Comparison of ENCODE assay signal across 19 cellular contexts in the genomic region with DNA sequence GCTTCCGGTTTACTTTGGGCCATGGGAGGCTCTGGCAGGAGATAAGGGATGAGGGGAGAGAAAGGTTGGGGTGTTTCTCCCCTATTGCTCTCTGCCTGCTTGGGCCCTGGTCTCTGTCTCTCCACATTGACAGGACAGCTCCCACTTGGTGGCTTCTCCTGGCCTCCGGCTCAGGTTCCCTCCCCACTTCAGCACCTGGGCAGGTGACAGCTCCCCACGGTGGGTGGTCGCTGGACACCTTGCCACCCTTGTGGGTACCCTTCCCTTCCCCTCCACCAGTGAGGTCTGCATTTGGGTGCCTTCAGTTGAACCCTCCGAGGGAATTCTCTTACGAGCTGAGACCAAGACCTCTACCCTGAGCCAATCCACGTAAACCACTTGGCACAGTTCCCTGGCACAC.
DNase-seq lines count a peak whose midpoint lies in the region; ATAC-seq, FAIRE-seq and TF ChIP-seq lines count a peak whose summit lies in the region.
"Had no signal": no experiment of that assay in that cellular context is flagged by ENCODE, and none has a peak within 500 bp of the region (broad histone marks: within the 10 kb centered on the region; RNA-seq: fewer than 3 reads in every experiment).

No MANE protein-coding gene starts in this region.

- no peak overlapping the region for H3K27ac ChIP-seq in DND-41 (ENCODE audit: low read length)
- H3K27ac ChIP-seq in K562 (ENCODE audit: extremely low read depth, low read depth, low read length), result no peak overlapping the region
- H3K27ac ChIP-seq in colonic mucosa, result no peak overlapping the region
- H3K27ac ChIP-seq: C4-2B, SJSA1 had no signal

- H3K4me3 ChIP-seq in DND-41 (ENCODE audit: low read depth in 1 of 2, low read length in 2 of 2) (no peak overlapping the region), H7 (ENCODE audit: insufficient read depth, low read depth, low read length) (no peak overlapping the region), K562 (no peak overlapping the region), colonic mucosa (no peak overlapping the region)
- H3K4me3 ChIP-seq: SJSA1 had no signal

- H3K27me3 ChIP-seq in DND-41 (ENCODE audit: insufficient read depth, low read length, poor library complexity) (no peaks in the 10 kb centered on the region), H7 (ENCODE audit: control insufficient read depth, insufficient read depth, low read length) (no peaks in the 10 kb centered on the region), K562 (ENCODE audit: control insufficient read depth in 2 of 2, insufficient read depth in 2 of 2, low read length in 2 of 2) (peaks cover 0 to 27% of the 10 kb centered on the region in 2 experiments; a peak in 3 of 5 replicates), colonic mucosa (no peaks in the 10 kb centered on the region)
- H3K27me3 ChIP-seq: SJSA1 had no signal

- CTCF ChIA-PET in K562 (lab: Yijun Ruan, JAX; ENCODE audit: low intra/inter-chr PET ratio), result no interaction called here

- no peak overlapping the region for H3K9ac ChIP-seq in DND-41 (ENCODE audit: low read depth, low read length)
- H3K9ac ChIP-seq in K562 (ENCODE audit: insufficient read depth in 1 of 2, low read depth in 2 of 2, low read length in 2 of 2), result peak overlapping the region in 1 of 2 experiments; percentile 64; a peak in 1 of 4 replicates
- no peak overlapping the region for H3K9ac ChIP-seq in colonic mucosa (ENCODE audit: low read depth in 2 of 2, low read length in 2 of 2)

- H4K20me1 ChIP-seq in DND-41 (ENCODE audit: insufficient read depth, low read length) (no peaks in the 10 kb centered on the region), K562 (replicated peaks; ENCODE audit: control insufficient read depth, insufficient read depth, low read length) (no peaks in the 10 kb centered on the region)

- H2AFZ ChIP-seq in DND-41 (ENCODE audit: low read depth, low read length) (no peak overlapping the region), K562 (ENCODE audit: low read depth, low read length) (no peak overlapping the region)

- FAIRE-seq in K562 (lab: Jason Lieb, UNC), result no peak

- H3K9me1 ChIP-seq in K562 (ENCODE audit: control insufficient read depth, insufficient read depth, low read length), result no peaks in the 10 kb centered on the region

- TF ChIP-seq CTCF in DND-41 (IDR thresholded peaks at IDR 0.05; ENCODE audit: borderline replicate concordance, extremely low read depth, low read length, poor library complexity, severe bottlenecking) (no peak), K562 (IDR thresholded peaks at IDR 0.05 in 2 of 3, conservative IDR thresholded peaks at IDR 0.05 in 1 of 3; ENCODE audit: insufficient read depth in 2 of 3, low read depth in 1 of 3, low read length in 3 of 3) (no peak), colonic mucosa (IDR thresholded peaks at IDR 0.05) (no peak)

- no TSS peak for BruUV-seq in K562 (replicated peaks; lab: Mats Ljungman, UMichigan)

- whole genome bisulfite sequencing in K562 (ENCODE audit: insufficient coverage, low coverage, missing lambda C conversion rate), result 6% methylated on average over 7 of the region's 7 CpGs

- peak; percentile 9 for DNase-seq in DND-41
- DNase-seq in H7, result peak; percentile 61
- DNase-seq in K562 (ENCODE audit: extremely low read depth in 1 of 4, low spot score in 3 of 4), result no peak
- peak; percentile 29 for DNase-seq in left kidney (ENCODE audit: low read depth, low spot score)
- no peak for DNase-seq in colonic mucosa
- no peak for DNase-seq in CD1c-positive myeloid dendritic cell (ENCODE audit: extremely low spot score)
- DNase-seq: ACHN, GF-D8, GOT3, KG1, NCI-H1417, NCI-H187, NCI-H226, NCI-H524, PC-3, SW 1271 had no signal

- TF ChIP-seq RAD21 in K562 (CRISPR knock-in tag; conservative IDR thresholded peaks at IDR 0.05 in 1 of 2, IDR thresholded peaks at IDR 0.05 in 1 of 2), result no peak

- H3K36me3 ChIP-seq in DND-41 (ENCODE audit: insufficient read depth, low read length), result no peaks in the 10 kb centered on the region
- H3K36me3 ChIP-seq in H7 (replicated peaks; ENCODE audit: control insufficient read depth, insufficient read depth, low read length), result no peaks in the 10 kb centered on the region
- H3K36me3 ChIP-seq in K562 (ENCODE audit: control insufficient read depth, insufficient read depth, low read length), result no peaks in the 10 kb centered on the region
- no peaks in the 10 kb centered on the region for H3K36me3 ChIP-seq in colonic mucosa
- H3K36me3 ChIP-seq: SJSA1 had no signal

- TF ChIP-seq EP300 in K562 (IDR thresholded peaks at IDR 0.05; ENCODE audit: low read length), result no peak

- H3K4me2 ChIP-seq in DND-41 (ENCODE audit: insufficient read depth, low read length) (no peak overlapping the region), K562 (ENCODE audit: insufficient read depth, low read length) (no peak overlapping the region)

- in situ Hi-C loops in K562 (cut with MboI), result no loop called here

- H3K79me2 ChIP-seq in DND-41 (ENCODE audit: insufficient read depth, low read length) (no peaks in the 10 kb centered on the region), K562 (ENCODE audit: control insufficient read depth, insufficient read depth, low read length) (no peaks in the 10 kb centered on the region)

- no peak for TF ChIP-seq POLR2A in K562 (conservative IDR thresholded peaks at IDR 0.05)

- H3K9me3 ChIP-seq in DND-41 (ENCODE audit: insufficient read depth, low read length, severe bottlenecking) (no peaks in the 10 kb centered on the region), K562 (replicated peaks; ENCODE audit: control insufficient read depth, insufficient read depth, low read depth, low read length) (0 out of 2 replicates have a peak, but pooled peaks cover 3% of the 10 kb centered on the region), colonic mucosa (no peaks in the 10 kb centered on the region)
- H3K9me3 ChIP-seq: SJSA1 had no signal

- ATAC-seq in DND-41 (ENCODE audit: insufficient read depth, low read depth) (no peak), K562 (no peak), GM19463 (IDR thresholded peaks at IDR 0.05; ENCODE audit: unreplicated experiment) (no peak)
- ATAC-seq: PC-3 had no signal

- intact Hi-C loops in K562 (cut with micrococcal nuclease), result no loop called here
- intact Hi-C loops in colonic mucosa (cut with DNase I), result no loop called here

- POLR2A ChIA-PET in K562 (lab: Yijun Ruan, JAX), result interaction anchor here (0.7 to 1.2 kb wide), 3 partner anchors 21 to 92 kb away, joined by 3 to 5 read pairs (median 3); no protein-coding TSS in a partner anchor

- H3K4me1 ChIP-seq in DND-41 (ENCODE audit: insufficient read depth, low read length) (no peaks in the 10 kb centered on the region), K562 (replicated peaks in 1 of 2; ENCODE audit: control insufficient read depth in 2 of 2, insufficient read depth in 2 of 2, low read length in 2 of 2) (peaks cover 3 to 10% of the 10 kb centered on the region in 2 experiments; a peak in 3 of 5 replicates), colonic mucosa (no peaks in the 10 kb centered on the region)
- H3K4me1 ChIP-seq: SJSA1 had no signal

TF ChIP-seq in K562, 482 proteins besides CTCF, POLR2A, EP300 and RAD21 (continues in another document):
- TF ChIP-seq TOE1 (IDR thresholded peaks at IDR 0.05; ENCODE audit: borderline replicate concordance), result no peak
- no peak for TF ChIP-seq TOE1 (CRISPR knock-in tag; IDR thresholded peaks at IDR 0.05; ENCODE audit: borderline replicate concordance, low read depth)
- TF ChIP-seq ARID2 (IDR thresholded peaks at IDR 0.05), result no peak
- TF ChIP-seq RNF2 (IDR thresholded peaks at IDR 0.05), result no peak
- TF ChIP-seq, protein P1, sequence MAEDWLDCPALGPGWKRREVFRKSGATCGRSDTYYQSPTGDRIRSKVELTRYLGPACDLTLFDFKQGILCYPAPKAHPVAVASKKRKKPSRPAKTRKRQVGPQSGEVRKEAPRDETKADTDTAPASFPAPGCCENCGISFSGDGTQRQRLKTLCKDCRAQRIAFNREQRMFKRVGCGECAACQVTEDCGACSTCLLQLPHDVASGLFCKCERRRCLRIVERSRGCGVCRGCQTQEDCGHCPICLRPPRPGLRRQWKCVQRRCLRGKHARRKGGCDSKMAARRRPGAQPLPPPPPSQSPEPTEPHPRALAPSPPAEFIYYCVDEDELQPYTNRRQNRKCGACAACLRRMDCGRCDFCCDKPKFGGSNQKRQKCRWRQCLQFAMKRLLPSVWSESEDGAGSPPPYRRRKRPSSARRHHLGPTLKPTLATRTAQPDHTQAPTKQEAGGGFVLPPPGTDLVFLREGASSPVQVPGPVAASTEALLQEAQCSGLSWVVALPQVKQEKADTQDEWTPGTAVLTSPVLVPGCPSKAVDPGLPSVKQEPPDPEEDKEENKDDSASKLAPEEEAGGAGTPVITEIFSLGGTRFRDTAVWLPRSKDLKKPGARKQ (CRISPR knock-in tag; IDR thresholded peaks at IDR 0.05), result no peak
- TF ChIP-seq ETV1 (tag; conservative IDR thresholded peaks at IDR 0.05; ENCODE audit: low read depth), result peak; percentile 33; the same call in 1 of the 2 replicates
- peak; percentile 36; the same call in 1 of the 2 replicates for TF ChIP-seq ZBTB7A (IDR thresholded peaks at IDR 0.05; ENCODE audit: borderline replicate concordance, control insufficient read depth, low read depth, low read length)
- TF ChIP-seq CBX1 (IDR thresholded peaks at IDR 0.05; ENCODE audit: low read depth), result no peak
- TF ChIP-seq PURB (CRISPR knock-in tag; IDR thresholded peaks at IDR 0.05; ENCODE audit: low read depth), result no peak
- TF ChIP-seq SREBF2 (CRISPR knock-in tag; IDR thresholded peaks at IDR 0.05), result no peak
- TF ChIP-seq, protein P2, sequence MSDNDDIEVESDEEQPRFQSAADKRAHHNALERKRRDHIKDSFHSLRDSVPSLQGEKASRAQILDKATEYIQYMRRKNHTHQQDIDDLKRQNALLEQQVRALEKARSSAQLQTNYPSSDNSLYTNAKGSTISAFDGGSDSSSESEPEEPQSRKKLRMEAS (CRISPR knock-in tag; IDR thresholded peaks at IDR 0.05), result no peak

Comparison
In these comparisons a context has a peak if more than half of its experiments do, and no peak if none do; other contexts are left out.
1. DNase-seq: peak in DND-41 (single experiment), H7 (single experiment) and left kidney (single experiment); none in K562 (0 of 4), colonic mucosa (single experiment) and CD1c-positive myeloid dendritic cell (single experiment).